Comparison of ENCODE assay signal across 24 cellular contexts in genomic region chr7:8938036-8938435, GRCh38.
DNase-seq lines count a peak whose midpoint lies in the region; ATAC-seq lines count a peak whose summit lies in the region.
"Had no signal": no experiment of that assay in that cellular context is flagged by ENCODE, and none has a peak within 500 bp of the region (broad histone marks: within the 10 kb centered on the region; RNA-seq: fewer than 3 reads in every experiment).

No MANE protein-coding gene starts in this region.

- ATAC-seq in HG03097 (IDR thresholded peaks at IDR 0.05; ENCODE audit: low FRiP score, unreplicated experiment) = no peak
- no peak for ATAC-seq in T-helper 17 cell
- no peak for ATAC-seq in GM21447 (IDR thresholded peaks at IDR 0.05; ENCODE audit: unreplicated experiment)
- ATAC-seq: activated T-helper 17 cell treated with anti-CD3 and anti-CD28 coated beads, Interleukin-2, amount 50 U/mL, for 72 hours; CD8-positive, alpha-beta T cell; left ventricle myocardium superior; psoas muscle; T-cell had no signal

- no peaks in the 10 kb centered on the region for H3K4me1 Mint-ChIP-seq in activated CD4-positive, alpha-beta T cell treated with anti-CD3 and anti-CD28 coated beads, Interleukin-2, amount 10 ng/mL, durations not matched to agents 7 days and 5 days
- no peaks in the 10 kb centered on the region for H3K4me1 Mint-ChIP-seq in T-helper 17 cell
- H3K4me1 Mint-ChIP-seq: activated naive CD4-positive, alpha-beta T cell treated with anti-CD3 and anti-CD28 coated beads, Interleukin-2, amount 50 U/mL, for 24 hours; activated T-helper 17 cell treated with anti-CD3 and anti-CD28 coated beads, Interleukin-2, amount 50 U/mL, for 72 hours; mesothelial cell of epicardium; naive B cell; T-cell had no signal

- no peaks in the 10 kb centered on the region for H3K36me3 Mint-ChIP-seq in activated CD4-positive, alpha-beta T cell treated with anti-CD3 and anti-CD28 coated beads, Interleukin-2, amount 10 ng/mL, durations not matched to agents 7 days and 5 days (ENCODE audit: low read depth)
- H3K36me3 Mint-ChIP-seq in T-helper 17 cell (ENCODE audit: low read depth) = no peaks in the 10 kb centered on the region
- H3K36me3 Mint-ChIP-seq: activated naive CD4-positive, alpha-beta T cell treated with anti-CD3 and anti-CD28 coated beads, Interleukin-2, amount 50 U/mL, for 24 hours; CD8-positive, alpha-beta T cell; mesothelial cell of epicardium; naive B cell; T-cell had no signal

- H3K27me3 Mint-ChIP-seq in activated CD4-positive, alpha-beta T cell treated with anti-CD3 and anti-CD28 coated beads, Interleukin-2, amount 10 ng/mL, durations not matched to agents 7 days and 5 days = no peaks in the 10 kb centered on the region
- H3K27me3 Mint-ChIP-seq in T-helper 17 cell = no peaks in the 10 kb centered on the region
- H3K27me3 Mint-ChIP-seq: activated naive CD4-positive, alpha-beta T cell treated with anti-CD3 and anti-CD28 coated beads, Interleukin-2, amount 50 U/mL, for 24 hours; activated T-helper 17 cell treated with anti-CD3 and anti-CD28 coated beads, Interleukin-2, amount 50 U/mL, for 72 hours; naive B cell; T-cell had no signal

- CTCF ChIA-PET in activated CD4-positive, alpha-beta T cell treated with anti-CD3 and anti-CD28 coated beads, Interleukin-2, amount 10 ng/mL, durations not matched to agents 7 days and 5 days (lab: Charles Lee) = no interaction called here

- H3K9me3 Mint-ChIP-seq in activated CD4-positive, alpha-beta T cell treated with anti-CD3 and anti-CD28 coated beads, Interleukin-2, amount 10 ng/mL, durations not matched to agents 7 days and 5 days = peaks cover 25% of the 10 kb centered on the region

- no peaks in the 10 kb centered on the region for H3K9me3 ChIP-seq in T-helper 17 cell (ENCODE audit: control insufficient read depth, low read length, poor library complexity, severe bottlenecking)
- H3K9me3 ChIP-seq: psoas muscle, thoracic aorta had no signal

- POLR2A ChIA-PET in activated CD4-positive, alpha-beta T cell treated with anti-CD3 and anti-CD28 coated beads, Interleukin-2, amount 10 ng/mL, durations not matched to agents 7 days and 5 days (lab: Charles Lee) = no interaction called here

- no peak overlapping the region for H3K4me3 Mint-ChIP-seq in activated CD4-positive, alpha-beta T cell treated with anti-CD3 and anti-CD28 coated beads, Interleukin-2, amount 10 ng/mL, durations not matched to agents 7 days and 5 days
- H3K4me3 Mint-ChIP-seq in T-helper 17 cell = no peak overlapping the region
- H3K4me3 Mint-ChIP-seq: activated naive CD4-positive, alpha-beta T cell treated with anti-CD3 and anti-CD28 coated beads, Interleukin-2, amount 50 U/mL, for 24 hours; activated T-helper 17 cell treated with anti-CD3 and anti-CD28 coated beads, Interleukin-2, amount 50 U/mL, for 72 hours; CD8-positive, alpha-beta T cell; mesothelial cell of epicardium; naive B cell; T-cell had no signal

- DNase-seq in NCI-H748 (lab: John Stamatoyannopoulos, UW; ENCODE audit: unreplicated experiment) (peak; percentile 44), NCI-H748 treated with DMSO at 0.1 percent for 48 hours (lab: John Stamatoyannopoulos, UW) (no peak), NCI-H2029 treated with DMSO at 0.1 percent for 48 hours (lab: John Stamatoyannopoulos, UW) (peak; percentile 74), OCI-M1 (lab: John Stamatoyannopoulos, UW) (peak; percentile 18), T-helper 17 cell (no peak)
- DNase-seq in activated CD4-positive, alpha-beta T cell treated with anti-CD3 and anti-CD28 coated beads, Interleukin-2, amount 10 ng/mL, durations not matched to agents 7 days and 5 days = no peak
- DNase-seq: activated CD4-positive, alpha-beta T cell treated with anti-CD3 and anti-CD28 coated beads, Interleukin-2, amount 50 U/mL, for 4 hours; activated CD4-positive, CD25-positive, alpha-beta regulatory T cell; anterior cingulate cortex; CD8-positive, alpha-beta T cell; effector CD8-positive, alpha-beta T cell; HCEC 1CT; left ventricle myocardium superior; naive B cell; Peyer's patch; psoas muscle; stimulated activated naive CD4-positive, alpha-beta T cell treated with Interleukin-2 at 50 U/mL for 16 hours; T-cell had no signal

- H3K27ac Mint-ChIP-seq in activated CD4-positive, alpha-beta T cell treated with anti-CD3 and anti-CD28 coated beads, Interleukin-2, amount 10 ng/mL, durations not matched to agents 7 days and 5 days = no peak overlapping the region
- H3K27ac Mint-ChIP-seq in T-helper 17 cell = no peak overlapping the region
- H3K27ac Mint-ChIP-seq: activated naive CD4-positive, alpha-beta T cell treated with anti-CD3 and anti-CD28 coated beads, Interleukin-2, amount 50 U/mL, for 24 hours; activated T-helper 17 cell treated with anti-CD3 and anti-CD28 coated beads, Interleukin-2, amount 50 U/mL, for 72 hours; CD8-positive, alpha-beta T cell; mesothelial cell of epicardium; naive B cell; T-cell had no signal

Comparison
In these comparisons a context has a peak if more than half of its experiments do, and no peak if none do; other contexts are left out.
1. DNase-seq: peak in NCI-H748 (single experiment), NCI-H2029 treated with DMSO at 0.1 percent for 48 hours (single experiment) and OCI-M1 (single experiment); none in NCI-H748 treated with DMSO at 0.1 percent for 48 hours (single experiment), activated CD4-positive, alpha-beta T cell treated with anti-CD3 and anti-CD28 coated beads, Interleukin-2, amount 10 ng/mL, durations not matched to agents 7 days and 5 days (single experiment) and T-helper 17 cell (0 of 3).